16 cellular contexts compared by ENCODE assay signal in the genomic region with DNA sequence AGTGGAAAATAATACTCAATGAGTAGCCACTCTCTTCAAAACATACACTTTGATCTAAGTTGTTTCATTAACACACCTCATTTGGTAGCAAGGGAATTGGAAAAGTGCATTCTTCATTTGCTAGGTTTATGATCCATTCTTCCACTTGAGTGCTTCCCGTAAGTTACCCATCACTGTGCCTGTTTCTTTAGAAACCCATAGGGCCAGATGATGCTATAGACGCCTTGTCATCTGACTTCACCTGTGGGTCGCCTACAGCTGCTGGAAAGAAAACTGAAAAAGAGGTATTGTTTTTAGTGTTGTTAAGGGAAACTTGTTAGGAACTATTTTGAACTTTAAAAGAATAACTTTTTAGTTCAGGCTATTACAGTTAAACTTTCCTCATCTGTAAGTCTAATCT.
"Had no signal": no experiment of that assay in that cellular context is flagged by ENCODE, and none has a peak within 500 bp of the region (broad histone marks: within the 10 kb centered on the region; RNA-seq: fewer than 3 reads in every experiment).

No MANE protein-coding gene starts in this region.

- H3K27me3 ChIP-seq: adrenal gland, gastroesophageal sphincter, right lobe of liver, suprapubic skin had no signal

- H3K4me1 ChIP-seq: adrenal gland, right lobe of liver had no signal

- H3K9me3 ChIP-seq: adrenal gland, gastroesophageal sphincter, right lobe of liver, suprapubic skin had no signal

- H3K4me3 ChIP-seq: adrenal gland, coronary artery, gastroesophageal sphincter, lung, right lobe of liver, suprapubic skin had no signal

- DNase-seq: activated CD8-positive, alpha-beta memory T cell treated with anti-CD3 and anti-CD28 coated beads for 24 hours; activated gamma-delta T cell; adrenal gland; central memory CD4-positive, alpha-beta T cell; effector CD8-positive, alpha-beta T cell; hippocampal formation; naive thymus-derived CD8-positive, alpha-beta T cell; posterior cingulate gyrus; right lobe of liver; stimulated activated naive CD4-positive, alpha-beta T cell had no signal

- H3K4me3 Mint-ChIP-seq: naive thymus-derived CD8-positive, alpha-beta T cell; type B pancreatic cell had no signal

- H3K9me3 Mint-ChIP-seq: naive thymus-derived CD8-positive, alpha-beta T cell; type B pancreatic cell had no signal

- H3K27ac ChIP-seq: adrenal gland, coronary artery, right lobe of liver, suprapubic skin had no signal

- H3K27me3 Mint-ChIP-seq: naive thymus-derived CD8-positive, alpha-beta T cell; type B pancreatic cell had no signal

- ATAC-seq: activated CD4-positive, CD25-positive, alpha-beta regulatory T cell treated with anti-CD3 and anti-CD28 coated beads, Interleukin-2, amount 50 U/mL, for 24 hours; gastroesophageal sphincter; naive thymus-derived CD8-positive, alpha-beta T cell had no signal
